ENCODE assay signal across 22 cellular contexts in the genomic region with DNA sequence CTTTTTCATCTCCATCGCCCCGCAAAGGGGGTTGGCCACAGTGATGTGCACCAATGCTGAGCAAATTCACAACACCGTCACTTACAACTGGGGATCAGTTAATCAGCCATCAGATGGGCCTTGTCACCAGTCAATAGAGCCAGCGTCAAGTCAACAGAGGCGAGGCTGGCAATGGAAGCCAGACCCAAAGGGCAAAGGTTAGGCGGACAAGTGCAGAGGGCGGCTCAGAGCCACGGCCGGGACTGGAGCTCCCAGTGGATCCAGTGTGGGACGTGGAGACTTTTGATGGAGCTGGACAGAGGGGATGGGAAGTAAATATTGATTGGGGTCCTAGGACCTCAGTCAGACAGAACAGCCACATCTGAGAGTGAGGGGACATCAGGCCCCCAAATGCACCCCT. TPM values are rescaled to one million over a fixed set of nuclear protein-coding genes. Genes with fewer than 3 reads are reported as not detected.
DNase-seq lines count a peak whose midpoint lies in the region; ATAC-seq and TF ChIP-seq lines count a peak whose summit lies in the region.
"Had no signal": no experiment of that assay in that cellular context is flagged by ENCODE, and none has a peak within 500 bp of the region (broad histone marks: within the 10 kb centered on the region; RNA-seq: fewer than 3 reads in every experiment).

No MANE protein-coding gene starts in this region.

- H3K4me1 ChIP-seq in liver (ENCODE audit: control insufficient read depth in 4 of 4, insufficient read depth in 4 of 4, low read length in 3 of 4), result peaks cover 21 to 56% (median 45%) of the 10 kb centered on the region in 4 donors
- no peaks in the 10 kb centered on the region for H3K4me1 ChIP-seq in neuronal stem cell (ENCODE audit: control insufficient read depth in 2 of 2, insufficient read depth in 1 of 2, low read depth in 1 of 2, low read length in 2 of 2)
- H3K4me1 ChIP-seq: BE2C, HAP-1 had no signal

- no peak overlapping the region for H3K4me3 ChIP-seq in liver (ENCODE audit: low read depth in 1 of 3, low read length in 3 of 3)
- H3K4me3 ChIP-seq in neuronal stem cell (ENCODE audit: low read length in 2 of 2), result no peak overlapping the region
- H3K4me3 ChIP-seq: A549; BLaER1 treated with 17β-estradiol and CSF1 and Interleukin-3, amounts not matched to agents 10 nM and 100 nM; HAP-1 had no signal

- no peaks in the 10 kb centered on the region for H3K27me3 ChIP-seq in liver (ENCODE audit: control insufficient read depth in 4 of 4, insufficient read depth in 4 of 4, low read length in 3 of 4)
- H3K27me3 ChIP-seq in neuronal stem cell (ENCODE audit: control insufficient read depth in 3 of 3, insufficient read depth in 3 of 3, low read depth in 1 of 3, low read length in 3 of 3), result peaks cover 0 to 38% (median 0%) of the 10 kb centered on the region in 3 experiments
- H3K27me3 ChIP-seq: BE2C; BLaER1 treated with 17β-estradiol and CSF1 and Interleukin-3, amounts not matched to agents 10 nM and 100 nM had no signal

- ATAC-seq in natural killer cell treated with Interleukin-12 subunit alpha and Interleukin-12 subunit beta and Interleukin-15 and Interleukin-18, amount 100 ng/mL, for 72 hours, result no peak
- no peak for ATAC-seq in natural killer cell

- H3K9me3 Mint-ChIP-seq in natural killer cell treated with Interleukin-12 subunit alpha and Interleukin-12 subunit beta and Interleukin-15 and Interleukin-18, amount 100 ng/mL, for 72 hours, result no peaks in the 10 kb centered on the region
- no peaks in the 10 kb centered on the region for H3K9me3 Mint-ChIP-seq in natural killer cell
- H3K9me3 Mint-ChIP-seq: CD14-positive monocyte; CD4-positive, alpha-beta T cell; CD8-positive, alpha-beta memory T cell; HFFc6 had no signal

- H3K27ac Mint-ChIP-seq in natural killer cell treated with Interleukin-12 subunit alpha and Interleukin-12 subunit beta and Interleukin-15 and Interleukin-18, amount 100 ng/mL, for 72 hours, result no peak overlapping the region
- H3K27ac Mint-ChIP-seq in natural killer cell, result no peak overlapping the region
- H3K27ac Mint-ChIP-seq: CD14-positive monocyte; CD4-positive, alpha-beta T cell; HFFc6 had no signal

- H3K27me3 Mint-ChIP-seq in natural killer cell treated with Interleukin-12 subunit alpha and Interleukin-12 subunit beta and Interleukin-15 and Interleukin-18, amount 100 ng/mL, for 72 hours, result peaks cover 32 to 41% of the 10 kb centered on the region in 2 donors
- H3K27me3 Mint-ChIP-seq in natural killer cell (ENCODE audit: low read depth in 2 of 2), result peaks cover 55 to 76% of the 10 kb centered on the region in 2 donors
- H3K27me3 Mint-ChIP-seq: CD4-positive, alpha-beta T cell had no signal

- H3K9me3 ChIP-seq in liver (ENCODE audit: control insufficient read depth in 4 of 4, low read length in 3 of 4) (no peaks in the 10 kb centered on the region), neuronal stem cell (replicated peaks in 1 of 2; ENCODE audit: control insufficient read depth in 2 of 2, insufficient read depth in 1 of 2, low read depth in 1 of 2, low read length in 2 of 2) (no peaks in the 10 kb centered on the region)
- H3K9me3 ChIP-seq: A549; BE2C; BLaER1 treated with 17β-estradiol and CSF1 and Interleukin-3, amounts not matched to agents 10 nM and 100 nM; HAP-1 had no signal

- H4K91ac ChIP-seq in neuronal stem cell (ENCODE audit: low read depth, low read length, poor library complexity), result no peak overlapping the region

- no peaks in the 10 kb centered on the region for H3K79me1 ChIP-seq in neuronal stem cell (ENCODE audit: low read depth, low read length)

- H4K8ac ChIP-seq in neuronal stem cell (ENCODE audit: low read depth, low read length), result no peak overlapping the region

- no peak overlapping the region for H3K14ac ChIP-seq in neuronal stem cell (ENCODE audit: low read length)

- intact Hi-C loops in natural killer cell (cut with micrococcal nuclease), result no loop called here

- no peak overlapping the region for H2AFZ ChIP-seq in neuronal stem cell (ENCODE audit: low read length)

- no peak overlapping the region for H3K4ac ChIP-seq in neuronal stem cell (ENCODE audit: low read length)

- no peak overlapping the region for H3K18ac ChIP-seq in neuronal stem cell (ENCODE audit: low read length)

- TF ChIP-seq CTCF in natural killer cell (IDR thresholded peaks at IDR 0.05) (no peak), liver (IDR thresholded peaks at IDR 0.05; ENCODE audit: low read depth, low read length, missing input control) (no peak)

- H3K36me3 Mint-ChIP-seq in natural killer cell treated with Interleukin-12 subunit alpha and Interleukin-12 subunit beta and Interleukin-15 and Interleukin-18, amount 100 ng/mL, for 72 hours, result no peaks in the 10 kb centered on the region
- no peaks in the 10 kb centered on the region for H3K36me3 Mint-ChIP-seq in natural killer cell
- H3K36me3 Mint-ChIP-seq: CD14-positive monocyte; CD8-positive, alpha-beta memory T cell had no signal

- DNase-seq in natural killer cell treated with Interleukin-12 subunit alpha and Interleukin-12 subunit beta and Interleukin-15 and Interleukin-18, amount 100 ng/mL, for 72 hours (ENCODE audit: low spot score), result peak; percentile 28
- DNase-seq in natural killer cell, result no peak
- no peak for DNase-seq in neuronal stem cell (ENCODE audit: low spot score)
- no peak for DNase-seq in SW 1271 (lab: John Stamatoyannopoulos, UW)
- DNase-seq in islet precursor cell, result no peak
- DNase-seq in COR-L47 (lab: John Stamatoyannopoulos, UW), result no peak
- DNase-seq: 8988T; ACHN; AML-193; BE2C; Calu3; CD4-positive, alpha-beta T cell; CD8-positive, alpha-beta memory T cell; DMS79 treated with DMSO at 0.1 percent for 48 hours; GF-D8; GOT3; HFFc6 had no signal

- no peak overlapping the region for H2BK120ac ChIP-seq in neuronal stem cell (ENCODE audit: low read depth, low read length)

- peak overlapping the region; percentile 11 for H3K23ac ChIP-seq in neuronal stem cell (ENCODE audit: low read depth, low read length, poor library complexity)

- no peak overlapping the region for H3K4me3 Mint-ChIP-seq in natural killer cell treated with Interleukin-12 subunit alpha and Interleukin-12 subunit beta and Interleukin-15 and Interleukin-18, amount 100 ng/mL, for 72 hours
- H3K4me3 Mint-ChIP-seq in natural killer cell, result no peak overlapping the region
- H3K4me3 Mint-ChIP-seq: CD14-positive monocyte; CD4-positive, alpha-beta T cell; CD8-positive, alpha-beta memory T cell; HFFc6 had no signal

- H2AK5ac ChIP-seq in neuronal stem cell (ENCODE audit: low read depth, low read length), result peak overlapping the region; percentile 40

- no peak overlapping the region for H3K4me2 ChIP-seq in neuronal stem cell (ENCODE audit: insufficient read depth, low read length, poor library complexity, severe bottlenecking)
- H3K4me2 ChIP-seq: BLaER1 treated with 17β-estradiol and CSF1 and Interleukin-3, amounts not matched to agents 10 nM and 100 nM had no signal

- H2BK12ac ChIP-seq in neuronal stem cell (ENCODE audit: low read length), result no peak overlapping the region

- H3K36me3 ChIP-seq in liver (ENCODE audit: control insufficient read depth in 4 of 4, insufficient read depth in 3 of 4, low read depth in 1 of 4, low read length in 3 of 4) (no peaks in the 10 kb centered on the region), neuronal stem cell (replicated peaks in 1 of 2; ENCODE audit: control insufficient read depth in 2 of 2, insufficient read depth in 2 of 2, low read length in 2 of 2) (no peaks in the 10 kb centered on the region)
- H3K36me3 ChIP-seq: BE2C; BLaER1 treated with 17β-estradiol and CSF1 and Interleukin-3, amounts not matched to agents 10 nM and 100 nM; HAP-1 had no signal

- peak in 1 of 2 donors; percentile 48 for TF ChIP-seq RAD21 in liver (IDR thresholded peaks at IDR 0.05)

- 34% methylated on average over 10 of the region's 10 CpGs for WGBS in liver
- WGBS in neuronal stem cell (ENCODE audit: extremely low coverage in 2 of 2, insufficient read length in 2 of 2, insufficient replicate concordance in 1 of 2), 2 donors, result no CpG with 5 or more reads among the region's 10 CpGs

- no peak overlapping the region for H2BK5ac ChIP-seq in neuronal stem cell (ENCODE audit: low read length)

- H3K9ac ChIP-seq in liver (ENCODE audit: low read depth in 1 of 2, low read length in 2 of 2) (peak overlapping the region in 1 of 2 donors; percentile 51), neuronal stem cell (ENCODE audit: low read depth, low read length, poor library complexity) (no peak overlapping the region)
- H3K9ac ChIP-seq: BLaER1 treated with 17β-estradiol and CSF1 and Interleukin-3, amounts not matched to agents 10 nM and 100 nM had no signal

- peak overlapping the region; percentile 85 to 89 for H3K27ac ChIP-seq in liver (ENCODE audit: low read depth in 1 of 2, low read length in 2 of 2)
- no peak overlapping the region for H3K27ac ChIP-seq in neuronal stem cell (replicated peaks; ENCODE audit: low read length)
- H3K27ac ChIP-seq: BLaER1 treated with 17β-estradiol and CSF1 and Interleukin-3, amounts not matched to agents 10 nM and 100 nM had no signal

- no peak overlapping the region for H2BK15ac ChIP-seq in neuronal stem cell (ENCODE audit: low read length)

- H3K4me1 Mint-ChIP-seq in natural killer cell treated with Interleukin-12 subunit alpha and Interleukin-12 subunit beta and Interleukin-15 and Interleukin-18, amount 100 ng/mL, for 72 hours (ENCODE audit: low read depth in 2 of 2), result peaks cover 15 to 19% of the 10 kb centered on the region in 2 donors
- peaks cover 17 to 23% of the 10 kb centered on the region in 2 donors for H3K4me1 Mint-ChIP-seq in natural killer cell
- H3K4me1 Mint-ChIP-seq: CD14-positive monocyte had no signal

TF ChIP-seq in liver, 16 proteins besides CTCF, POLR2A, EP300 and RAD21 (continues in another document):
- TF ChIP-seq JUND (IDR thresholded peaks at IDR 0.05), result no peak
- peak; percentile 85 for TF ChIP-seq HNF4G (IDR thresholded peaks at IDR 0.05)
- TF ChIP-seq, protein P1, sequence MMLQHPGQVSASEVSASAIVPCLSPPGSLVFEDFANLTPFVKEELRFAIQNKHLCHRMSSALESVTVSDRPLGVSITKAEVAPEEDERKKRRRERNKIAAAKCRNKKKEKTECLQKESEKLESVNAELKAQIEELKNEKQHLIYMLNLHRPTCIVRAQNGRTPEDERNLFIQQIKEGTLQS (IDR thresholded peaks at IDR 0.05), result no peak
- TF ChIP-seq EGR1 (IDR thresholded peaks at IDR 0.05; ENCODE audit: low read depth in 2 of 2), result peak in 1 of 2 donors; percentile 61
- TF ChIP-seq, protein P2, sequence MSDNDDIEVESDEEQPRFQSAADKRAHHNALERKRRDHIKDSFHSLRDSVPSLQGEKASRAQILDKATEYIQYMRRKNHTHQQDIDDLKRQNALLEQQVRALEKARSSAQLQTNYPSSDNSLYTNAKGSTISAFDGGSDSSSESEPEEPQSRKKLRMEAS (IDR thresholded peaks at IDR 0.05), result no peak
- TF ChIP-seq NR2F2 (IDR thresholded peaks at IDR 0.05), result peak; percentile 80
- TF ChIP-seq FOXA1 (IDR thresholded peaks at IDR 0.05), result peak; percentile 73

RNA-seq across cellular contexts. Expression of gene DUSP1, which starts 45.7 kb away (rescaled TPM):
- total RNA-seq in natural killer cell treated with Interleukin-12 subunit alpha and Interleukin-12 subunit beta and Interleukin-15 and Interleukin-18, amount 100 ng/mL, for 72 hours, result 10 to 100 TPM; 12.4 to 13.6 TPM
- total RNA-seq in natural killer cell, result 1,000 to 10,000 TPM; 1,579 to 2,725 (median 2,168) TPM
- total RNA-seq in liver, result 10 to 100 TPM; 53.2 to 95.0 TPM
- 100 to 1,000 TPM; 124 to 237 TPM for polyA plus RNA-seq in liver
- polyA plus RNA-seq in neuronal stem cell (2013, experiment 1 of 2), result 10.2 TPM
- polyA plus RNA-seq in neuronal stem cell (2013, experiment 2 of 2), result 10.0 TPM

Comparison
In these comparisons a context has a peak if more than half of its experiments do, and no peak if none do; other contexts are left out.
1. RNA of gene DUSP1, which starts 45.7 kb away (total RNA-seq): 1,579 to 2,725 TPM in natural killer cell; 53.2 to 95.0 TPM in liver and 12.4 to 13.6 TPM in natural killer cell treated with Interleukin-12 subunit alpha and Interleukin-12 subunit beta and Interleukin-15 and Interleukin-18, amount 100 ng/mL, for 72 hours; every median in the first group is over 10 times any median in the second.